Comparison of ENCODE assay signal across 8 cellular contexts in genomic region chr3:196739671-196740475, GRCh38. TPM values are rescaled to one million over a fixed set of nuclear protein-coding genes. Genes with fewer than 3 reads are reported as not detected.
DNase-seq lines count a peak whose midpoint lies in the region; ATAC-seq and TF ChIP-seq lines count a peak whose summit lies in the region.

Gene PAK2 (plus strand): TSS chr3:196739857. CDS start chr3:196782647, 42,790 bp downstream.

- H3K18ac ChIP-seq in neuronal stem cell (ENCODE audit: low read length): peak within 1 kb of the TSS; percentile 99

- H4K8ac ChIP-seq in neuronal stem cell (ENCODE audit: low read depth, low read length): no peak within 1 kb of the TSS

- no peak for TF ChIP-seq EP300 in gastroesophageal sphincter (IDR thresholded peaks at IDR 0.05)

- H3K27me3 ChIP-seq in gastroesophageal sphincter (no peaks in the 10 kb centered on the region), neuronal stem cell (ENCODE audit: control insufficient read depth in 3 of 3, insufficient read depth in 3 of 3, low read depth in 1 of 3, low read length in 3 of 3) (no peaks in the 10 kb centered on the region), subcutaneous abdominal adipose tissue (ENCODE audit: control insufficient read depth in 5 of 5, insufficient read depth in 4 of 5, low read length in 5 of 5) (no peaks in the 10 kb centered on the region)

- peak within 1 kb of the TSS; percentile 30 for H2BK12ac ChIP-seq in neuronal stem cell (ENCODE audit: low read length)

- H3K79me1 ChIP-seq in neuronal stem cell (ENCODE audit: low read depth, low read length): peaks cover 3% of the 10 kb centered on the region

- H3K36me3 ChIP-seq in gastroesophageal sphincter: peaks cover 0 to under 1% of the 10 kb centered on the region in 2 donors
- peaks cover 0 to 24% of the 10 kb centered on the region in 2 donors for H3K36me3 ChIP-seq in neuronal stem cell (replicated peaks in 1 of 2; ENCODE audit: control insufficient read depth in 2 of 2, insufficient read depth in 2 of 2, low read length in 2 of 2)
- no peaks in the 10 kb centered on the region for H3K36me3 ChIP-seq in subcutaneous abdominal adipose tissue (ENCODE audit: control insufficient read depth in 5 of 5, insufficient read depth in 5 of 5, low read length in 5 of 5)

- H3K4ac ChIP-seq in neuronal stem cell (ENCODE audit: low read length): peak within 1 kb of the TSS; percentile 14

- H3K9ac ChIP-seq in neuronal stem cell (ENCODE audit: low read depth, low read length, poor library complexity): peak within 1 kb of the TSS; percentile 95
- peak within 1 kb of the TSS; percentile 88 to 99 (median 99) for H3K9ac ChIP-seq in subcutaneous abdominal adipose tissue (ENCODE audit: low read length in 5 of 5)

- H3K4me3 ChIP-seq in gastroesophageal sphincter (peak within 1 kb of the TSS; percentile 81 to 84), neuronal stem cell (ENCODE audit: low read length in 2 of 2) (peak within 1 kb of the TSS; percentile 94 to 97), subcutaneous abdominal adipose tissue (ENCODE audit: low read depth in 1 of 5, low read length in 5 of 5) (peak within 1 kb of the TSS; percentile 81 to 99 (median 89))

- peak within 1 kb of the TSS; percentile 59 for H4K91ac ChIP-seq in neuronal stem cell (ENCODE audit: low read depth, low read length, poor library complexity)

- H3K23ac ChIP-seq in neuronal stem cell (ENCODE audit: low read depth, low read length, poor library complexity): peak within 1 kb of the TSS; percentile 98

- no peak within 1 kb of the TSS for H2AK5ac ChIP-seq in neuronal stem cell (ENCODE audit: low read depth, low read length)

- H2BK120ac ChIP-seq in neuronal stem cell (ENCODE audit: low read depth, low read length): no peak within 1 kb of the TSS

- H3K27ac ChIP-seq in gastroesophageal sphincter (peak within 1 kb of the TSS; percentile 91 to 97 (median 95)), neuronal stem cell (replicated peaks; ENCODE audit: low read length) (peak within 1 kb of the TSS; percentile 89), subcutaneous abdominal adipose tissue (ENCODE audit: low read depth, low read length) (peak within 1 kb of the TSS; percentile 100)

- H3K9me3 ChIP-seq in gastroesophageal sphincter (no peaks in the 10 kb centered on the region), neuronal stem cell (replicated peaks in 1 of 2; ENCODE audit: control insufficient read depth in 2 of 2, insufficient read depth in 1 of 2, low read depth in 1 of 2, low read length in 2 of 2) (peaks cover 0 to 12% of the 10 kb centered on the region in 2 donors), subcutaneous abdominal adipose tissue (ENCODE audit: control insufficient read depth in 5 of 5, low read length in 5 of 5) (peaks cover 0 to 5% (median 0%) of the 10 kb centered on the region in 5 donors)

- peak within 1 kb of the TSS; percentile 97 for H3K14ac ChIP-seq in neuronal stem cell (ENCODE audit: low read length)

- H2AFZ ChIP-seq in neuronal stem cell (ENCODE audit: low read length): peak within 1 kb of the TSS; percentile 95

- H3K4me1 ChIP-seq in gastroesophageal sphincter (peaks cover 0 to 45% (median 6%) of the 10 kb centered on the region in 3 donors), neuronal stem cell (ENCODE audit: control insufficient read depth in 2 of 2, insufficient read depth in 1 of 2, low read depth in 1 of 2, low read length in 2 of 2) (peaks cover 0 to 4% of the 10 kb centered on the region in 2 donors), subcutaneous abdominal adipose tissue (ENCODE audit: control insufficient read depth in 5 of 5, insufficient read depth in 5 of 5, low read length in 5 of 5) (peaks cover 0 to 25% (median 15%) of the 10 kb centered on the region in 5 donors)

- ATAC-seq in HG02588 (IDR thresholded peaks at IDR 0.05; ENCODE audit: unreplicated experiment) (peak; percentile 93), SK-N-SH treated with all-trans-retinoic acid at 6 μM for 48 hours (peak; percentile 92), gastroesophageal sphincter (peak; percentile 96)

- H3K4me2 ChIP-seq in neuronal stem cell (ENCODE audit: insufficient read depth, low read length, poor library complexity, severe bottlenecking): peak within 1 kb of the TSS; percentile 52

- H2BK5ac ChIP-seq in neuronal stem cell (ENCODE audit: low read length): peak within 1 kb of the TSS; percentile 95

- peak in 2 of 4 experiments; percentile 18 to 46 for TF ChIP-seq CTCF in gastroesophageal sphincter (IDR thresholded peaks at IDR 0.05)

- DNase-seq in GM04504 (ENCODE audit: low read depth) (peak; percentile 71), NCI-H1105 (lab: John Stamatoyannopoulos, UW) (peak; percentile 92), neuronal stem cell (ENCODE audit: low spot score) (peak; percentile 80)
- DNase-seq in activated naive CD4-positive, alpha-beta T cell treated with anti-CD3 and anti-CD28 coated beads, Interleukin-2, amount 50 U/mL, for 16 hours: peak; percentile 90

- peak within 1 kb of the TSS; percentile 6 for H2BK15ac ChIP-seq in neuronal stem cell (ENCODE audit: low read length)

- 0% methylated on average over 7 to 12 of the region's 85 CpGs for WGBS in gastroesophageal sphincter (ENCODE audit: low coverage in 1 of 2), 2 donors
- no CpG with 5 or more reads among the region's 85 CpGs for WGBS in neuronal stem cell (ENCODE audit: extremely low coverage in 2 of 2, insufficient read length in 2 of 2, insufficient replicate concordance in 1 of 2), 2 donors

- peak; percentile 39 to 64 for TF ChIP-seq POLR2A in gastroesophageal sphincter (IDR thresholded peaks at IDR 0.05)

TF ChIP-seq in SK-N-SH treated with all-trans-retinoic acid at 6 μM for 48 hours, 23 proteins besides CTCF, POLR2A, EP300 and RAD21:
- TF ChIP-seq PATZ1 (CRISPR knock-in tag; IDR thresholded peaks at IDR 0.05; ENCODE audit: borderline replicate concordance) (peak; percentile 99), ZNF8 (CRISPR knock-in tag; IDR thresholded peaks at IDR 0.05) (no peak)

RNA-seq across cellular contexts. Expression of gene PAK2, which starts in this region (rescaled TPM):
- 10 to 100 TPM; 46.5 to 69.5 (median 61.8) TPM for total RNA-seq in gastroesophageal sphincter
- 42.9 TPM for polyA plus RNA-seq in neuronal stem cell (2013, experiment 1 of 2)
- polyA plus RNA-seq in neuronal stem cell (2013, experiment 2 of 2): 43.9 TPM

Comparison
In these comparisons a context has a peak if more than half of its experiments do, and no peak if none do; other contexts are left out.
1. Peak in every context shown above with its lines: DNase-seq, ATAC-seq, H3K4me3 ChIP-seq and H3K27ac ChIP-seq.